Comparison of ENCODE assay signal across 18 cellular contexts in the genomic region with DNA sequence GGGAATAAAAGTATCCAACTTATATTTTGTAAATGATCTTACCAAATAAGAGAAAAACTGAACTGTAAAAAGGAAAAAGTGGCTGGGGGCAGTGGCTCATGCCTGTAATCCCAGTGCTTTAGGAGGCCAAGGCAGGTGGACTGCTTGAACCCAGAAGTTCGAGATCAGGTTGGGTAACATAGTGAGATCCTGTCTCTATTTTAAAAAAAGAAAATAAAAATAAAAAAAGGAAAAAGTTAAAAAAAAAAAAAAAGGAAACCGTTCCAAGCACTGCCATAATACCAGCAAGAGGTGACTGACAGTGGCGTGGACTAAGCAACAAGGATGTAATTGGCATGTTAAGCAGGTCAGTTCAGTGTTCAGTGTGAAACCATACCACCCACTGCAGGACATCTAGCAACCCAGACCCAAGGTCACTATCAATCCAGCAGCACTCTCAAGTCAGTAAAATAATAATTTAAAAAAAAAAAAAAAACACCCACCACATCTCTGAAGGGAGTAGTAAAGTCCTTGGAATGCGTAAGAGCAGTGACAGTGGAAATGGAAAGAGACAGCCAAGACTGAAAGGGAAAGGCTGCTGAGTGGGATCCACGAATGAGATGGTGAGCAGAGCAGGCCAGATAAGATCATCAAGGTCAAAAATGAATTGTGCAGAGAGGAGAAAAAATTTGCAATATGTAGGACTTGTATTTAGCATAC. TPM values are rescaled to one million over a fixed set of nuclear protein-coding genes. Genes with fewer than 3 reads are reported as not detected.
A peak's percentile ranks its signal among the peaks of the same experiment; 100 is the strongest.
DNase-seq lines count a peak whose midpoint lies in the region; ATAC-seq, FAIRE-seq and TF ChIP-seq lines count a peak whose summit lies in the region.
"Had no signal": no experiment of that assay in that cellular context is flagged by ENCODE, and none has a peak within 500 bp of the region (broad histone marks: within the 10 kb centered on the region; RNA-seq: fewer than 3 reads in every experiment).

No MANE protein-coding gene starts in this region.

- TF ChIP-seq EP300 in K562 (IDR thresholded peaks at IDR 0.05; ENCODE audit: low read length) = no peak

- no peak overlapping the region for H3K4me3 ChIP-seq in right atrium auricular region
- no peak overlapping the region for H3K4me3 ChIP-seq in K562
- H3K4me3 ChIP-seq: neural progenitor cell, upper lobe of left lung had no signal

- in situ Hi-C loops in K562 (cut with MboI) = no loop called here

- no peak overlapping the region for H2AFZ ChIP-seq in K562 (ENCODE audit: low read depth, low read length)
- H2AFZ ChIP-seq: neural progenitor cell had no signal

- peak overlapping the region; percentile 74 to 90 (median 78) for H3K27ac Mint-ChIP-seq in immature natural killer cell
- H3K27ac Mint-ChIP-seq: activated CD8-positive, alpha-beta T cell treated with anti-CD3 and anti-CD28 coated beads, Interleukin-2, amount 10 ng/mL, durations not matched to agents 7 days and 5 days; neural progenitor cell had no signal

- H4K20me1 ChIP-seq in K562 (replicated peaks; ENCODE audit: control insufficient read depth, insufficient read depth, low read length) = peaks cover 63% of the 10 kb centered on the region

- no peak for TF ChIP-seq CTCF in right atrium auricular region (IDR thresholded peaks at IDR 0.05)
- TF ChIP-seq CTCF in K562 (IDR thresholded peaks at IDR 0.05 in 2 of 3, conservative IDR thresholded peaks at IDR 0.05 in 1 of 3; ENCODE audit: insufficient read depth in 2 of 3, low read depth in 1 of 3, low read length in 3 of 3) = no peak

- no TSS peak for BruUV-seq in K562 (replicated peaks; lab: Mats Ljungman, UMichigan)

- no peak overlapping the region for H3K4me2 ChIP-seq in K562 (ENCODE audit: insufficient read depth, low read length)
- H3K4me2 ChIP-seq: neural progenitor cell had no signal

- peak overlapping the region; percentile 26 to 64 (median 49) for H3K4me3 Mint-ChIP-seq in immature natural killer cell
- H3K4me3 Mint-ChIP-seq: activated CD8-positive, alpha-beta T cell treated with anti-CD3 and anti-CD28 coated beads, Interleukin-2, amount 10 ng/mL, durations not matched to agents 7 days and 5 days; neural progenitor cell had no signal

- no peaks in the 10 kb centered on the region for H3K36me3 Mint-ChIP-seq in immature natural killer cell

- H3K36me3 ChIP-seq in right atrium auricular region (no peaks in the 10 kb centered on the region), K562 (ENCODE audit: control insufficient read depth, insufficient read depth, low read length) (peaks cover 6% of the 10 kb centered on the region; the same call in 2 of the 3 replicates)
- H3K36me3 ChIP-seq: neural progenitor cell, upper lobe of left lung had no signal

- H3K27me3 Mint-ChIP-seq in immature natural killer cell (ENCODE audit: low read depth in 3 of 3) = peaks cover 0 to 4% (median 0%) of the 10 kb centered on the region in 3 donors

- no peak for FAIRE-seq in K562 (lab: Jason Lieb, UNC)

- no peak for TF ChIP-seq RAD21 in K562 (CRISPR knock-in tag; conservative IDR thresholded peaks at IDR 0.05 in 1 of 2, IDR thresholded peaks at IDR 0.05 in 1 of 2)

- CTCF ChIA-PET in K562 (lab: Yijun Ruan, JAX; ENCODE audit: low intra/inter-chr PET ratio) = interaction anchor here (0.5 to 0.6 kb wide), 2 partner anchors 8 to 11 kb away, joined by 3 to 7 read pairs; no protein-coding TSS in a partner anchor

- intact Hi-C loops in left cardiac atrium (cut with DNase I) (no loop called here), K562 (cut with micrococcal nuclease) (no loop called here)

- H3K4me1 ChIP-seq in right atrium auricular region (peaks cover 2 to 71% of the 10 kb centered on the region in 2 donors), K562 (replicated peaks in 1 of 2; ENCODE audit: control insufficient read depth in 2 of 2, insufficient read depth in 2 of 2, low read length in 2 of 2) (peaks cover 43 to 60% of the 10 kb centered on the region in 2 experiments)

- DNase-seq in left cardiac atrium (no peak), right atrium auricular region (ENCODE audit: low spot score) (no peak), K562 (ENCODE audit: extremely low read depth in 1 of 4, low spot score in 3 of 4) (peak; percentile 64 to 75 (median 68)), immature natural killer cell (no peak), NCI-H2107 (lab: John Stamatoyannopoulos, UW) (no peak), NCI-H146 treated with DMSO at 0.1 percent for 48 hours (lab: John Stamatoyannopoulos, UW; ENCODE audit: unreplicated experiment) (no peak)
- no peak for DNase-seq in effector CD4-positive, alpha-beta T cell
- DNase-seq: activated CD8-positive, alpha-beta T cell treated with anti-CD3 and anti-CD28 coated beads, Interleukin-2, amount 10 ng/mL, durations not matched to agents 7 days and 5 days; activated gamma-delta T cell; DMS53; foreskin melanocyte; GOT3; NCI-H1092; NCI-H510A; RPMI8226; upper lobe of left lung had no signal

- 64% methylated on average over 5 of the region's 5 CpGs for WGBS in K562 (ENCODE audit: insufficient coverage, low coverage, missing lambda C conversion rate)

- peaks cover 88 to 94% of the 10 kb centered on the region in 2 donors for H3K4me1 Mint-ChIP-seq in immature natural killer cell

- H3K9ac ChIP-seq in K562 (ENCODE audit: insufficient read depth in 1 of 2, low read depth in 2 of 2, low read length in 2 of 2) = no peak overlapping the region
- H3K9ac ChIP-seq: neural progenitor cell had no signal

- POLR2A ChIA-PET in K562 (lab: Yijun Ruan, JAX) = interaction anchor here (1.0 to 45.6 kb wide), 9 partner anchors 8 to 42 kb away, joined by 3 to 1351 read pairs (median 5); a partner anchor contains a TSS

- peaks cover 23% of the 10 kb centered on the region for H3K9me1 ChIP-seq in K562 (ENCODE audit: control insufficient read depth, insufficient read depth, low read length)

- peak; percentile 19 to 42 for ATAC-seq in left cardiac atrium
- ATAC-seq in K562 = peak; percentile 25
- ATAC-seq in HG03460 (IDR thresholded peaks at IDR 0.05; ENCODE audit: unreplicated experiment) = no peak
- ATAC-seq: activated CD8-positive, alpha-beta T cell treated with anti-CD3 and anti-CD28 coated beads, Interleukin-2, amount 10 ng/mL, durations not matched to agents 7 days and 5 days had no signal

- H3K9me3 ChIP-seq in right atrium auricular region (no peaks in the 10 kb centered on the region), K562 (replicated peaks; ENCODE audit: control insufficient read depth, insufficient read depth, low read depth, low read length) (no peaks in the 10 kb centered on the region)
- H3K9me3 ChIP-seq: upper lobe of left lung had no signal

- no peak for TF ChIP-seq POLR2A in K562 (conservative IDR thresholded peaks at IDR 0.05)

- peaks cover 96% of the 10 kb centered on the region for H3K79me2 ChIP-seq in K562 (ENCODE audit: control insufficient read depth, insufficient read depth, low read length)

- peak overlapping the region in 1 of 2 donors; percentile 24 for H3K27ac ChIP-seq in right atrium auricular region
- peak overlapping the region; percentile 0; the same call in 1 of the 3 replicates for H3K27ac ChIP-seq in K562 (ENCODE audit: extremely low read depth, low read depth, low read length)
- H3K27ac ChIP-seq: neural progenitor cell had no signal

- H3K27me3 ChIP-seq in right atrium auricular region (no peaks in the 10 kb centered on the region), K562 (ENCODE audit: control insufficient read depth in 2 of 2, insufficient read depth in 2 of 2, low read length in 2 of 2) (no peaks in the 10 kb centered on the region)
- H3K27me3 ChIP-seq: neural progenitor cell, upper lobe of left lung had no signal

- no peaks in the 10 kb centered on the region for H3K9me3 Mint-ChIP-seq in immature natural killer cell

TF ChIP-seq in K562, 482 proteins besides CTCF, POLR2A, EP300 and RAD21:
- TF ChIP-seq TOE1 (IDR thresholded peaks at IDR 0.05; ENCODE audit: borderline replicate concordance) (no peak), TOE1 (CRISPR knock-in tag; IDR thresholded peaks at IDR 0.05; ENCODE audit: borderline replicate concordance, low read depth) (0 out of 2 replicates have a peak, but pooled peaks have one; percentile 65), FOXJ2 (tag; IDR thresholded peaks at IDR 0.05) (0 out of 2 replicates have a peak, but pooled peaks have one; percentile 78), EZH2 (IDR thresholded peaks at IDR 0.05; ENCODE audit: borderline replicate concordance, low read depth, low read length) (no peak), ZNF146 (CRISPR knock-in tag; IDR thresholded peaks at IDR 0.05; ENCODE audit: unreplicated experiment) (no peak), E2F3 (CRISPR knock-in tag; IDR thresholded peaks at IDR 0.05) (no peak)
- TF ChIP-seq, protein P1, sequence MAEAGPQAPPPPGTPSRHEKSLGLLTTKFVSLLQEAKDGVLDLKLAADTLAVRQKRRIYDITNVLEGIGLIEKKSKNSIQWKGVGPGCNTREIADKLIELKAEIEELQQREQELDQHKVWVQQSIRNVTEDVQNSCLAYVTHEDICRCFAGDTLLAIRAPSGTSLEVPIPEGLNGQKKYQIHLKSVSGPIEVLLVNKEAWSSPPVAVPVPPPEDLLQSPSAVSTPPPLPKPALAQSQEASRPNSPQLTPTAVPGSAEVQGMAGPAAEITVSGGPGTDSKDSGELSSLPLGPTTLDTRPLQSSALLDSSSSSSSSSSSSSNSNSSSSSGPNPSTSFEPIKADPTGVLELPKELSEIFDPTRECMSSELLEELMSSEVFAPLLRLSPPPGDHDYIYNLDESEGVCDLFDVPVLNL (CRISPR knock-in tag; IDR thresholded peaks at IDR 0.05; ENCODE audit: low read depth) = 0 out of 2 replicates have a peak, but pooled peaks have one; percentile 61

RNA-seq across cellular contexts. Expression of a gene that starts 43.6 kb away (rescaled TPM):
- total RNA-seq in left cardiac atrium = 100 to 1,000 TPM in 1 of 2 donors, 10 to 100 TPM in 1; 98.3 to 104 TPM
- 10 to 100 TPM; 39.7 to 42.6 TPM for total RNA-seq in right atrium auricular region
- 220 and 305 TPM in 2 replicates for total RNA-seq in K562 (2011; cell fraction: chromatin; rRNA removed; ENCODE audit: low replicate concordance)
- 68.7 and 81.2 TPM in 2 replicates for total RNA-seq in K562 (2011; cell fraction: nucleolus; rRNA removed)
- total RNA-seq in K562 (2011; cell fraction: nucleoplasm; rRNA removed) = 142 and 210 TPM in 2 replicates
- 183 and 249 TPM in 2 replicates for total RNA-seq in K562 (2014; rRNA removed)
- total RNA-seq in K562 (2014; rRNA removed; fragmentation: Illumina TruSeq; extraction: Trizol) = 319 and 370 TPM in 2 replicates
- 283 and 289 TPM in 2 replicates for total RNA-seq in K562 (2015; rRNA removed; fragmentation: Illumina TruSeq; extraction: Trizol)
- 464 and 475 TPM in 2 replicates for total RNA-seq in K562 (2021)
- 381 and 575 TPM in 2 replicates for polyA plus RNA-seq in K562 (2011; rRNA removed)
- 168 and 240 TPM in 2 replicates for polyA plus RNA-seq in K562 (2011; cell fraction: cytosol; rRNA removed)
- polyA plus RNA-seq in K562 (2011; cell fraction: nucleus; rRNA removed) = 236 and 309 TPM in 2 replicates
- 233 and 368 TPM in 2 replicates for polyA plus RNA-seq in K562 (2012)
- 260 and 350 TPM in 2 replicates for polyA plus RNA-seq in K562 (2014; fragmentation: Illumina TruSeq; extraction: Trizol)
- 10 to 100 TPM; 46.3 to 51.4 TPM for polyA plus RNA-seq in K562 (2014; fragmentation: Nextera tagmentation; extraction: Ambion mirVana)
- polyA plus RNA-seq in K562 (2014; rRNA removed) = 146 and 212 TPM in 2 replicates
- 295 and 429 TPM in 2 replicates for polyA minus RNA-seq in K562 (2011; rRNA and poly(A)+ RNA removed)
- 100 and 114 TPM in 2 replicates for polyA minus RNA-seq in K562 (2011; cell fraction: cytosol; rRNA and poly(A)+ RNA removed)
- polyA minus RNA-seq in K562 (2011; cell fraction: nucleus; rRNA and poly(A)+ RNA removed) = 36.5 and 66.6 TPM in 2 replicates
- 100 to 1,000 TPM; 151 to 168 (median 162) TPM for polyA plus RNA-seq in immature natural killer cell

Comparison
In these comparisons a context has a peak if more than half of its experiments do, and no peak if none do; other contexts are left out.
1. DNase-seq: peak in K562 (4 of 4); none in left cardiac atrium (single experiment), right atrium auricular region (single experiment), immature natural killer cell (0 of 3), effector CD4-positive, alpha-beta T cell (single experiment), NCI-H2107 (single experiment) and NCI-H146 treated with DMSO at 0.1 percent for 48 hours (single experiment).